In the genomic region with DNA sequence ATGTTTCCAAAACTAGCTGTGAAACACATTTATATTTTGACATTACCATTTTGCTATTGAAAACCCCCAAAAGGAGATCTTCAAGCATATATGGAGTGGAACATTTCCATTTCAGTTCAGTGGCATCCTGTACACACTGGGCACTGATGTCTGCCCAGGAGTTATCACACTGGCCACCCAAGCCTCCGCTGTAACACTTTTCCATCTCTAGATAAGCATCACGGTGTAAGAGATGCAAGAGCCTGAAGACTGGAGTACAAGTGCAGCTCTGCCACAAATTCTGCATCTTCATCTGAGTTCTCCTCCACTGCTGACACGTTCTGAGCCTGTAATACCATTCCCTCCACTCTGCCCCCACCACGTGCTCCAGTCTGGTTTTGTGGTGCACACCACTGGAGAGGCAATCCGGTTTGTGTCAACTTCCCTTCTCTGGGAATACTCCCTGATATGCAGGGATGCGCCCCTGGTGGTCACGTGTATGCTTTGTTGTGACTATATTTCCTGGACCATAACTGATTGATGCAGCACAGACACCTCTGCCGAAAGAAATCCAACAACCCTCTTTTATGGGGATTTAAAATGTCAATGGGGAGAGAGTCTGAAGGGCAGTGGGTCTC, we compare ENCODE assay signal across 9 cellular contexts. TPM values are rescaled to one million over a fixed set of nuclear protein-coding genes. Genes with fewer than 3 reads are reported as not detected.
A peak's percentile ranks its signal among the peaks of the same experiment; 100 is the strongest.
DNase-seq lines count a peak whose midpoint lies in the region; ATAC-seq and FAIRE-seq lines count a peak whose summit lies in the region.
"Had no signal": no experiment of that assay in that cellular context is flagged by ENCODE, and none has a peak within 500 bp of the region (broad histone marks: within the 10 kb centered on the region; RNA-seq: fewer than 3 reads in every experiment).

No MANE protein-coding gene starts in this region.

- ATAC-seq in esophagus mucosa (peak; percentile 40), sciatic nerve (peak; percentile 45), GM21717 (IDR thresholded peaks at IDR 0.05; ENCODE audit: unreplicated experiment) (no peak)
- ATAC-seq: activated CD4-positive, CD25-positive, alpha-beta regulatory T cell treated with anti-CD3 and anti-CD28 coated beads, Interleukin-2, amount 50 U/mL, for 24 hours had no signal

- no peak for FAIRE-seq in frontal cortex (lab: Jason Lieb, UNC)

- intact Hi-C loops in sciatic nerve (cut with DNase I) = no loop called here

- peak; percentile 9 for DNase-seq in NCI-H748 (lab: John Stamatoyannopoulos, UW; ENCODE audit: unreplicated experiment)
- DNase-seq in NCI-H748 treated with DMSO at 0.1 percent for 48 hours (lab: John Stamatoyannopoulos, UW) = no peak
- peak; percentile 57 for DNase-seq in NCI-H69 (lab: John Stamatoyannopoulos, UW)
- DNase-seq in sciatic nerve (ENCODE audit: low spot score) = no peak
- no peak for DNase-seq in frontal cortex (ENCODE audit: low spot score in 2 of 2)
- DNase-seq in cerebellum (ENCODE audit: low spot score) = no peak

RNA-seq across cellular contexts. Expression of a gene that starts 12.7 kb away (rescaled TPM):
- total RNA-seq in esophagus mucosa (40.1 TPM), sciatic nerve (65.1 TPM), frontal cortex (23.2 TPM), cerebellum (26.5 TPM)

Comparison
In these comparisons a context has a peak if more than half of its experiments do, and no peak if none do; other contexts are left out.
1. DNase-seq: peak in NCI-H748 (single experiment) and NCI-H69 (single experiment); none in NCI-H748 treated with DMSO at 0.1 percent for 48 hours (single experiment), sciatic nerve (single experiment), frontal cortex (0 of 2) and cerebellum (single experiment).